In genomic region chr6:123022980-123023379, GRCh38 we compare ENCODE assay signal across 1 cellular context.
TF ChIP-seq lines count a peak whose summit lies in the region.

No MANE protein-coding gene starts in this region.

TF ChIP-seq in GM12878, 131 proteins besides CTCF, POLR2A, EP300 and RAD21:
- TF ChIP-seq EGR1 (IDR thresholded peaks at IDR 0.05; ENCODE audit: borderline replicate concordance in 1 of 2, low read depth in 2 of 2, low read length in 2 of 2), result no peak
- TF ChIP-seq REST (IDR thresholded peaks at IDR 0.05; ENCODE audit: low read depth, low read length), result peak; percentile 85
- TF ChIP-seq SRF (IDR thresholded peaks at IDR 0.05; ENCODE audit: low read depth in 2 of 2, low read length in 2 of 2), result no peak
